Comparison of ENCODE assay signal across 21 cellular contexts in genomic region chr5:102341918-102342317, GRCh38. TPM values are rescaled to one million over a fixed set of nuclear protein-coding genes. Genes with fewer than 3 reads are reported as not detected.
A peak's percentile ranks its signal among the peaks of the same experiment; 100 is the strongest.
DNase-seq lines count a peak whose midpoint lies in the region; ATAC-seq and TF ChIP-seq lines count a peak whose summit lies in the region.
"Had no signal": no experiment of that assay in that cellular context is flagged by ENCODE, and none has a peak within 500 bp of the region (broad histone marks: within the 10 kb centered on the region; RNA-seq: fewer than 3 reads in every experiment).

No MANE protein-coding gene starts in this region.

- H3K4me3 Mint-ChIP-seq in endodermal cell = no peak overlapping the region
- H3K4me3 Mint-ChIP-seq: activated CD4-positive, alpha-beta T cell treated with anti-CD3 and anti-CD28 coated beads for 36 hours; H9; T-helper 2 cell treated with Interferon-gamma antibody and Interleukin-4, amounts not matched to agents 5 μg/mL and 100 μg/mL, for 36 hours had no signal

- H3K27ac ChIP-seq in endodermal cell (ENCODE audit: low read depth, low read length) = no peak overlapping the region
- no peak overlapping the region for H3K27ac ChIP-seq in gastroesophageal sphincter
- H3K27ac ChIP-seq: ascending aorta, colonic mucosa, epithelial cell of prostate, parathyroid adenoma had no signal

- peaks cover 6% of the 10 kb centered on the region for H3K27me3 Mint-ChIP-seq in endodermal cell (ENCODE audit: insufficient read depth)

- H3K27me3 ChIP-seq in endodermal cell (ENCODE audit: control insufficient read depth, insufficient read depth, low read length, poor library complexity, severe bottlenecking) (no peaks in the 10 kb centered on the region), gastroesophageal sphincter (no peaks in the 10 kb centered on the region)
- H3K27me3 ChIP-seq: ascending aorta, colonic mucosa had no signal

- no peak for TF ChIP-seq CTCF in endodermal cell (conservative IDR thresholded peaks at IDR 0.05)
- no peak for TF ChIP-seq CTCF in gastroesophageal sphincter (IDR thresholded peaks at IDR 0.05)

- no peaks in the 10 kb centered on the region for H3K36me3 Mint-ChIP-seq in endodermal cell (ENCODE audit: low read depth)

- no peaks in the 10 kb centered on the region for H3K9me3 Mint-ChIP-seq in endodermal cell
- H3K9me3 Mint-ChIP-seq: H9; T-helper 2 cell treated with Interferon-gamma antibody and Interleukin-4, amounts not matched to agents 5 μg/mL and 100 μg/mL, for 36 hours had no signal

- no peak for TF ChIP-seq POLR2A in gastroesophageal sphincter (IDR thresholded peaks at IDR 0.05)

- ATAC-seq in gastroesophageal sphincter (no peak), GM21737 (IDR thresholded peaks at IDR 0.05; ENCODE audit: unreplicated experiment) (no peak)
- ATAC-seq: activated CD4-positive, alpha-beta T cell treated with anti-CD3 and anti-CD28 coated beads for 36 hours; HepG2; left ventricle myocardium superior had no signal

- TF ChIP-seq EP300 in gastroesophageal sphincter (IDR thresholded peaks at IDR 0.05) = no peak

- H3K9ac ChIP-seq in endodermal cell (ENCODE audit: extremely low read depth, low read length, poor library complexity, severe bottlenecking) = no peak overlapping the region
- H3K9ac ChIP-seq: parathyroid adenoma had no signal

- no peaks in the 10 kb centered on the region for H3K36me3 ChIP-seq in endodermal cell (ENCODE audit: control insufficient read depth, insufficient read depth, low read length)
- no peaks in the 10 kb centered on the region for H3K36me3 ChIP-seq in gastroesophageal sphincter
- H3K36me3 ChIP-seq: ascending aorta, colonic mucosa had no signal

- peaks cover 20% of the 10 kb centered on the region for H3K4me1 Mint-ChIP-seq in endodermal cell
- H3K4me1 Mint-ChIP-seq: activated CD4-positive, alpha-beta T cell treated with anti-CD3 and anti-CD28 coated beads for 36 hours had no signal

- DNase-seq in DMS153 treated with DMSO at 0.1 percent for 48 hours (lab: John Stamatoyannopoulos, UW; ENCODE audit: unreplicated experiment) (peak; percentile 11), NCI-H128 (lab: John Stamatoyannopoulos, UW; ENCODE audit: unreplicated experiment) (peak; percentile 16), NCI-H524 treated with DMSO at 0.1 percent for 48 hours (lab: John Stamatoyannopoulos, UW) (peak; percentile 88), endodermal cell (no peak), occipital lobe (lab: John Stamatoyannopoulos, UW) (no peak), DMS53 treated with DMSO at 0.1 percent for 48 hours (lab: John Stamatoyannopoulos, UW; ENCODE audit: unreplicated experiment) (no peak)
- DNase-seq: activated CD4-positive, alpha-beta T cell treated with anti-CD3 and anti-CD28 coated beads for 36 hours; activated CD8-positive, alpha-beta memory T cell treated with anti-CD3 and anti-CD28 coated beads, Interleukin-2, amount 50 U/mL, for 4 hours; colonic mucosa; H9; left ventricle myocardium superior; MV-4-11; Right ventricle myocardium superior; stimulated activated CD4-positive, alpha-beta T cell treated with anti-CD3 and anti-CD28 coated beads, Interleukin-4, amount 100 ng/mL, for 4 hours had no signal

- no peak overlapping the region for H3K27ac Mint-ChIP-seq in endodermal cell
- H3K27ac Mint-ChIP-seq: activated CD4-positive, alpha-beta T cell treated with anti-CD3 and anti-CD28 coated beads for 36 hours; H9; T-helper 2 cell treated with Interferon-gamma antibody and Interleukin-4, amounts not matched to agents 5 μg/mL and 100 μg/mL, for 36 hours had no signal

- no peaks in the 10 kb centered on the region for H3K9me3 ChIP-seq in endodermal cell (ENCODE audit: control insufficient read depth, low read length)
- H3K9me3 ChIP-seq in gastroesophageal sphincter = peaks cover 0 to 5% (median 0%) of the 10 kb centered on the region in 3 donors
- H3K9me3 ChIP-seq: ascending aorta, colonic mucosa had no signal

- H3K4me3 ChIP-seq in endodermal cell (ENCODE audit: low read length) (peak overlapping the region; percentile 69), gastroesophageal sphincter (no peak overlapping the region)
- H3K4me3 ChIP-seq: ascending aorta, colonic mucosa had no signal

- H3K4me1 ChIP-seq in endodermal cell (ENCODE audit: control insufficient read depth, insufficient read depth, low read length) = peaks cover 20% of the 10 kb centered on the region
- no peaks in the 10 kb centered on the region for H3K4me1 ChIP-seq in gastroesophageal sphincter
- H3K4me1 ChIP-seq: ascending aorta, colonic mucosa, parathyroid adenoma had no signal

RNA-seq across cellular contexts. Expression of gene SLCO4C1, which starts 45.8 kb away (rescaled TPM):
- total RNA-seq in endodermal cell (1 to 10 TPM; 1.9 to 3.6 TPM), gastroesophageal sphincter (under 1 TPM in 1 of 4 donors, not detected in 3; 0.12 TPM), occipital lobe (0.47 TPM)
- polyA plus RNA-seq in endodermal cell (2013, experiment 1 of 2) = 1.4 TPM
- polyA plus RNA-seq in endodermal cell (2013, experiment 2 of 2) = 1.4 TPM
- total RNA-seq: ascending aorta had no signal

Comparison
In these comparisons a context has a peak if more than half of its experiments do, and no peak if none do; other contexts are left out.
1. DNase-seq: peak in DMS153 treated with DMSO at 0.1 percent for 48 hours (single experiment), NCI-H128 (single experiment) and NCI-H524 treated with DMSO at 0.1 percent for 48 hours (single experiment); none in endodermal cell (single experiment), occipital lobe (single experiment) and DMS53 treated with DMSO at 0.1 percent for 48 hours (single experiment).